Comparison of ENCODE assay signal across 11 cellular contexts in genomic region chr15:49164865-49165264, GRCh38.
"Had no signal": no experiment of that assay in that cellular context is flagged by ENCODE, and none has a peak within 500 bp of the region (broad histone marks: within the 10 kb centered on the region; RNA-seq: fewer than 3 reads in every experiment).

No MANE protein-coding gene starts in this region.

- H3K36me3 ChIP-seq: HAP-1 had no signal

- FAIRE-seq: H1, H54 had no signal

- H3K9me3 ChIP-seq: HAP-1 had no signal

- H3K9ac ChIP-seq: GM23248 had no signal

- DNase-seq: GM23248, GOT3, H7, H9, HCEC 1CT, HFFc6 had no signal

- H2AFZ ChIP-seq: GM23248, GM23338 had no signal

- H3K4me3 ChIP-seq: GM23248, GM23338, HAP-1 had no signal

- H3K27ac ChIP-seq: GM23248 had no signal

- ATAC-seq: GM23338, HCT116 had no signal

- H3K4me2 ChIP-seq: GM23338 had no signal
